In the genomic region with DNA sequence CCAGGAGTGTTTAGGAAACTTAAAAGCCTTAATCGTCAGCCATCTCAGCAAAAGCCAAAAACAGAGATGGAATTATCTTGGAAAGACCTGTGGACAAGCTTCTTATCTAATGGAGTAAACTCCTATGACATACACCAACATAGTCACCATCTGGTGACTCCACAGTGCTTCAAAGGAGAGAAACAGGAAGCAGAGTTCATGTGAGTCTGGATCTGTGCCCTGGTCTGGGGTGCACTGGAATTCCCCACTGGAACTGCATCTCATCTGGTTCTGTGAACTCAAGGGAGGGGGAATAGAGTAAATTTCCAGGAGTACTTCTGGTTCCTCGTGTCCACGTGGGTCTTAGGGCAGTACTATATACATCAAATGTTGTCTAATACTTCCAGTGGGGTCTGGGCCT, we compare ENCODE assay signal across 1 cellular context.
TF ChIP-seq lines count a peak whose summit lies in the region.

No MANE protein-coding gene starts in this region.

TF ChIP-seq in IMR-90, 13 proteins besides CTCF, POLR2A, EP300 and RAD21 (continued from another document):
- TF ChIP-seq, protein P1, sequence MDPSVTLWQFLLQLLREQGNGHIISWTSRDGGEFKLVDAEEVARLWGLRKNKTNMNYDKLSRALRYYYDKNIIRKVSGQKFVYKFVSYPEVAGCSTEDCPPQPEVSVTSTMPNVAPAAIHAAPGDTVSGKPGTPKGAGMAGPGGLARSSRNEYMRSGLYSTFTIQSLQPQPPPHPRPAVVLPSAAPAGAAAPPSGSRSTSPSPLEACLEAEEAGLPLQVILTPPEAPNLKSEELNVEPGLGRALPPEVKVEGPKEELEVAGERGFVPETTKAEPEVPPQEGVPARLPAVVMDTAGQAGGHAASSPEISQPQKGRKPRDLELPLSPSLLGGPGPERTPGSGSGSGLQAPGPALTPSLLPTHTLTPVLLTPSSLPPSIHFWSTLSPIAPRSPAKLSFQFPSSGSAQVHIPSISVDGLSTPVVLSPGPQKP (IDR thresholded peaks at IDR 0.05; ENCODE audit: borderline replicate concordance, low read depth, low read length) = no peak
- TF ChIP-seq MAFK (IDR thresholded peaks at IDR 0.05; ENCODE audit: low read depth, low read length) (no peak), MXI1 (IDR thresholded peaks at IDR 0.05; ENCODE audit: borderline replicate concordance, low read depth, low read length) (no peak), CHD1 (IDR thresholded peaks at IDR 0.05; ENCODE audit: low read depth, low read length) (no peak), SMC3 (IDR thresholded peaks at IDR 0.05; ENCODE audit: low read depth, low read length) (no peak), RCOR1 (IDR thresholded peaks at IDR 0.05; ENCODE audit: insufficient replicate concordance, low read length) (no peak), BHLHE40 (IDR thresholded peaks at IDR 0.05; ENCODE audit: low read depth, low read length) (no peak), MAZ (IDR thresholded peaks at IDR 0.05; ENCODE audit: borderline replicate concordance, low read depth, low read length) (peak; percentile 39; the same call in 1 of the 2 replicates), CEBPB (IDR thresholded peaks at IDR 0.05; ENCODE audit: low read depth, low read length) (no peak)
